In the genomic region with DNA sequence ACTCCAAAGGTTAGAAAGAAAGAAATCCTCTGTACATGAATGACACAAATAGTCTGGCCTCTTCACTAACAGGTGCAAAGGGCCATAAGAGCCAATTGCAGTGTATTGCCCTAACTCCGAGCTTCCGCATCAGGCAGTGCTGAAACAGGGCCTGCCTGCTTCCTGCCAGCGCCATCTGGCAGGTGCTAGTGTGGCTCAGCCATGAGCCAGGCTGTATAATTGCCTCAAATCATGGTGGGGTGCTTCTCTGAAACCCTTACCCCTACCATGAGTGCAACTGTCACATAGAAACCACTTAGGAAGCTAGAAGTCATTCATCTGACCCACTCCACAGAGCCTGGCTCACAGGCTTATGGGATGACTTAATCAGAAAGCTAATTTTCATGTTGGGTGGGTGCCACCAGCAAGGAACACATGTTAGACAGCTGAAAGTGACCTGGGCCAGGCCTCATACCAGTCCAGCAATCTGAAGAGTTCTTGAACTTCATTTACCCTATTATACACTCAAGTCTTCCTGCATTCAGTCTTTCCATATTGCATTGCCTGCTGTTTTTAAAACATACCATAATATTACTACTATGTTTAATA, we compare ENCODE assay signal across 10 cellular contexts.
DNase-seq lines count a peak whose midpoint lies in the region; ATAC-seq and TF ChIP-seq lines count a peak whose summit lies in the region.
"Had no signal": no experiment of that assay in that cellular context is flagged by ENCODE, and none has a peak within 500 bp of the region (broad histone marks: within the 10 kb centered on the region; RNA-seq: fewer than 3 reads in every experiment).

No MANE protein-coding gene starts in this region.

- no peak overlapping the region for H3K4me3 ChIP-seq in mucosa of descending colon
- H3K4me3 ChIP-seq: GM12878 had no signal

- no peaks in the 10 kb centered on the region for H3K4me1 ChIP-seq in mucosa of descending colon (ENCODE audit: low read depth)

- DNase-seq in GM13976 (ENCODE audit: low spot score) = peak; percentile 3
- peak; percentile 43 for DNase-seq in LHCN-M2 (ENCODE audit: low read depth)
- peak; percentile 63 for DNase-seq in NCI-H510A (lab: John Stamatoyannopoulos, UW)
- peak; percentile 58 to 60 (median 59) for DNase-seq in mucosa of descending colon
- no peak for DNase-seq in HT-29 (ENCODE audit: low spot score)
- DNase-seq in activated effector memory CD4-positive, alpha-beta T cell treated with Interleukin-2 at 50 U/mL for 16 hours = no peak
- DNase-seq: kidney, T-helper 9 cell had no signal

- no peak for TF ChIP-seq CTCF in GM13976 (IDR thresholded peaks at IDR 0.05; ENCODE audit: borderline replicate concordance, control extremely low read depth, extremely low read depth, insufficient read depth, missing control alignments)
- no peak for TF ChIP-seq CTCF in mucosa of descending colon (IDR thresholded peaks at IDR 0.05)

- in situ Hi-C loops in GM13976 (cut with MboI; ENCODE audit: low sequenced_read_pairs, unreplicated experiment) = no loop called here

- intact Hi-C loops in mucosa of descending colon (cut with DNase I, micrococcal nuclease) = no loop called here

- no peaks in the 10 kb centered on the region for H3K36me3 ChIP-seq in mucosa of descending colon (ENCODE audit: low read depth)

- H3K9me3 ChIP-seq in mucosa of descending colon = no peaks in the 10 kb centered on the region

- peak; percentile 99 for ATAC-seq in mucosa of descending colon
- no peak for ATAC-seq in GM19023 (IDR thresholded peaks at IDR 0.05; ENCODE audit: unreplicated experiment)
- ATAC-seq: GM12878 had no signal

Comparison
In these comparisons a context has a peak if more than half of its experiments do, and no peak if none do; other contexts are left out.
1. DNase-seq: peak in GM13976 (single experiment), LHCN-M2 (single experiment), NCI-H510A (single experiment) and mucosa of descending colon (3 of 3); none in HT-29 (single experiment) and activated effector memory CD4-positive, alpha-beta T cell treated with Interleukin-2 at 50 U/mL for 16 hours (single experiment).